Comparison of ENCODE assay signal across 1 cellular context in the genomic region with DNA sequence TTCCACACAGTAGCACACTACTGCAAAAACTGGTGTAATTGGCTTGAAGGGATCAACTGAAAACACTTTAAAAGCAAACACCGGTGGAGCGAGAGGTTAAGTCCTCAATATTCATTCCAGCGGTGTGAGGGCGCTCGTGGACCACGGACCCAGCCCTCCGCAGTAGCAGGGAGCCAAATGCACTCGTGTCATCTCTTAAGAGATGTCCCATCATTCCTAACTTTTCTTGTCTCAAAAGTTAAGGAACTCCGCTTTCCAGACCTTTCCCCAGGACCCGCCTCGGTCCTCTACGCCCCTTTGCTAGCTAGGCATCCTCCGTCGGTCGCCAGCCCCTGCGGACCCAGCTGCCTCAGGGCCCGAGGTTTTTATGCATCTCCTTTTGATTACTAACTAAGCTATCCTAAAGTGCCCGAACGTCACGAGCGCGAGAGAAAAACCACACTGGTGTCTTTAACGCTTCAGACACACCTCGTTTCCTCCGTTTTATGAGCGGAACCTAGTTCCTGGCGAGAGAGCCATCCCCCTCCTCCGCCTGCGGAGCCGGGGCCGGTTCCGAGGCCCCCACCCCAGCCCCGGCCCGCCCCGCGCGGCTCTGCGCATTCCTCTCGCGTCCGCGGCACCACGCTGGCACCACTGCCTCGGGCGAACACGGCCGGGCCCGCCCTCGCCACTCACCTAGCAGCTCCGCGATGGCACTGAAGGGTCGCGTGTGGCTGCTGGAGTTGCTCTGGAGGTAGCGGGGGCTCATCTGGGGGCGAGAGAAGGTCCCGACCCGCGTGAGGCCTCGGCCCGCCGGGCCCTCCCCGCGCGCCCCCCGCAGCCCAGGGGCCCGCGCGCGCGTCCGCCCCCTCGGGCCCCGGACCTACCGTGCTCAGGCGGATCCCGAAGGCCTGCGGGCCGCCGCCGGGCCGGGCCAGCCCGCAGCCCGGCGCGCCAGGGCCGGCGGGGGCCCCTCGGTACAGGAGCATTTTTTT.
TF ChIP-seq lines count a peak whose summit lies in the region.

No MANE protein-coding gene starts in this region.

TF ChIP-seq in H1, 55 proteins besides CTCF, POLR2A, EP300 and RAD21:
- TF ChIP-seq SIN3A (conservative IDR thresholded peaks at IDR 0.05 in 1 of 2, IDR thresholded peaks at IDR 0.05 in 1 of 2; ENCODE audit: low read depth in 1 of 2, low read length in 2 of 2) (no peak), SRF (IDR thresholded peaks at IDR 0.05; ENCODE audit: low read depth, low read length) (no peak), KDM4A (IDR thresholded peaks at IDR 0.05; ENCODE audit: low read depth, low read length, severe bottlenecking) (peak; percentile 48)
